In the genomic region with DNA sequence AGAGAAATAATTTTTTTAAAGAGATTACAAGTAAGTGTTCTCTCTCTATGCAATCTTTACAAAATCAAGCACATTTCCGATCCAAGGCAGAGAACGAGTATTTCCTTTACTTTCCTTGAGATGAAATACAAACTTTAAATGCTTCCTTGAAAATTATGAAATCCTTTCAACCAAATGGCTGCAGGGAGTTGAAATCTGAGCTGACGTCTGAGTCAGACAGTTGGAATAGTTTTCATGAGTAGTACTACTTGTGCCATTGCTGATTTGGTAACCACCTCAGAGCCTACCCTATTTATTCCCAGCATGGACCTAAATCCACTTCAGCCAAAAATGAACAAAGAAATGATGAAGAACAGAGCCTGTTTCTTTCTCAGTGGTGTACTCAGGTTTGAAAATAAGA, we compare ENCODE assay signal across 18 cellular contexts.
DNase-seq lines count a peak whose midpoint lies in the region; ATAC-seq and TF ChIP-seq lines count a peak whose summit lies in the region.
"Had no signal": no experiment of that assay in that cellular context is flagged by ENCODE, and none has a peak within 500 bp of the region (broad histone marks: within the 10 kb centered on the region; RNA-seq: fewer than 3 reads in every experiment).

No MANE protein-coding gene starts in this region.

- no peak overlapping the region for H3K27ac ChIP-seq in lung (ENCODE audit: low read depth in 1 of 2, low read length in 1 of 2)
- no peak overlapping the region for H3K27ac ChIP-seq in CD8-positive, alpha-beta memory T cell (ENCODE audit: low read depth, low read length)
- H3K27ac ChIP-seq: BLaER1 treated with 17β-estradiol and CSF1 and Interleukin-3, amounts not matched to agents 10 nM and 100 nM; colonic mucosa had no signal

- no peak overlapping the region for H3K4me3 Mint-ChIP-seq in CD8-positive, alpha-beta memory T cell
- H3K4me3 Mint-ChIP-seq: activated CD8-positive, alpha-beta T cell treated with anti-CD3 and anti-CD28 coated beads, Interleukin-2, amount 10 ng/mL, durations not matched to agents 7 days and 5 days; stimulated activated memory B cell treated with anti-CD40 and anti-IgM and Interleukin-4, amounts not matched to agents 10 μg/mL and 1 μg/mL and 100 μg/mL, for 72 hours had no signal

- TF ChIP-seq CTCF in AG09309 (IDR thresholded peaks at IDR 0.05; ENCODE audit: control insufficient read depth, insufficient read depth, low read depth, low read length, missing control alignments), result no peak
- TF ChIP-seq CTCF in lung (IDR thresholded peaks at IDR 0.05; ENCODE audit: control extremely low read depth, extremely low read depth), result no peak

- H3K4me3 ChIP-seq in AG09309 (ENCODE audit: control insufficient read depth, low read depth, low read length), result no peak overlapping the region
- no peak overlapping the region for H3K4me3 ChIP-seq in lung
- H3K4me3 ChIP-seq in CD8-positive, alpha-beta memory T cell (ENCODE audit: low read length), result no peak overlapping the region
- H3K4me3 ChIP-seq: BLaER1 treated with 17β-estradiol and CSF1 and Interleukin-3, amounts not matched to agents 10 nM and 100 nM; colonic mucosa had no signal

- H3K9me3 Mint-ChIP-seq in CD8-positive, alpha-beta memory T cell, result peaks cover 0 to 2% (median 0%) of the 10 kb centered on the region in 5 donors
- H3K9me3 Mint-ChIP-seq: stimulated activated memory B cell treated with anti-CD40 and anti-IgM and Interleukin-4, amounts not matched to agents 10 μg/mL and 1 μg/mL and 100 μg/mL, for 72 hours had no signal

- POLR2A ChIA-PET in CD8-positive, alpha-beta memory T cell (lab: Charles Lee), result no interaction called here

- ATAC-seq in lung (ENCODE audit: insufficient read depth, low FRiP score) (peak; percentile 84), GM21737 (IDR thresholded peaks at IDR 0.05; ENCODE audit: unreplicated experiment) (no peak), HG03521 (IDR thresholded peaks at IDR 0.05; ENCODE audit: unreplicated experiment) (no peak)
- ATAC-seq: activated CD8-positive, alpha-beta T cell treated with anti-CD3 and anti-CD28 coated beads, Interleukin-2, amount 10 ng/mL, durations not matched to agents 7 days and 5 days; Panc1; stimulated activated memory B cell treated with anti-CD40 and anti-IgM and Interleukin-4, amounts not matched to agents 10 μg/mL and 1 μg/mL and 100 μg/mL, for 72 hours had no signal

- no peaks in the 10 kb centered on the region for H3K4me1 Mint-ChIP-seq in CD8-positive, alpha-beta memory T cell
- H3K4me1 Mint-ChIP-seq: stimulated activated memory B cell treated with anti-CD40 and anti-IgM and Interleukin-4, amounts not matched to agents 10 μg/mL and 1 μg/mL and 100 μg/mL, for 72 hours had no signal

- peaks cover 2 to 11% of the 10 kb centered on the region in 2 donors for H3K27me3 Mint-ChIP-seq in CD8-positive, alpha-beta memory T cell
- H3K27me3 Mint-ChIP-seq: stimulated activated memory B cell treated with anti-CD40 and anti-IgM and Interleukin-4, amounts not matched to agents 10 μg/mL and 1 μg/mL and 100 μg/mL, for 72 hours had no signal

- H3K4me1 ChIP-seq in lung (ENCODE audit: control insufficient read depth in 2 of 2, insufficient read depth in 2 of 2, low read length in 2 of 2), result peaks cover 0 to 1% of the 10 kb centered on the region in 2 donors
- H3K4me1 ChIP-seq in CD8-positive, alpha-beta memory T cell (ENCODE audit: insufficient read depth, low read length), result no peaks in the 10 kb centered on the region
- H3K4me1 ChIP-seq: BLaER1 treated with 17β-estradiol and CSF1 and Interleukin-3, amounts not matched to agents 10 nM and 100 nM; colonic mucosa had no signal

- no peaks in the 10 kb centered on the region for H3K36me3 Mint-ChIP-seq in CD8-positive, alpha-beta memory T cell
- H3K36me3 Mint-ChIP-seq: stimulated activated memory B cell treated with anti-CD40 and anti-IgM and Interleukin-4, amounts not matched to agents 10 μg/mL and 1 μg/mL and 100 μg/mL, for 72 hours had no signal

- peak; percentile 86 for DNase-seq in AG09309 (ENCODE audit: low read depth)
- DNase-seq in HT1080 (ENCODE audit: low read depth), result peak; percentile 69
- peak; percentile 88 for DNase-seq in dedifferentiated amniotic fluid mesenchymal stem cell (ENCODE audit: extremely low spot score)
- DNase-seq in lung (ENCODE audit: low spot score), result peak; percentile 38
- no peak for DNase-seq in CD8-positive, alpha-beta memory T cell
- no peak for DNase-seq in NCI-H82 treated with DMSO at 0.1 percent for 48 hours (lab: John Stamatoyannopoulos, UW; ENCODE audit: unreplicated experiment)
- DNase-seq: activated CD8-positive, alpha-beta T cell treated with anti-CD3 and anti-CD28 coated beads, Interleukin-2, amount 10 ng/mL, durations not matched to agents 7 days and 5 days; activated naive CD4-positive, alpha-beta T cell treated with Interleukin-2 at 50 U/mL for 16 hours; colonic mucosa; mesendoderm; MM.1S; stimulated activated CD4-positive, alpha-beta T cell treated with anti-CD3 and anti-CD28 coated beads, Interleukin-2, amount 100 ng/mL, for 24 hours; T1000 had no signal

- CTCF ChIA-PET in CD8-positive, alpha-beta memory T cell (lab: Charles Lee), result no interaction called here

- peaks cover 9 to 10% of the 10 kb centered on the region in 2 donors for H3K9me3 ChIP-seq in lung (ENCODE audit: control insufficient read depth in 2 of 2, insufficient read depth in 1 of 2, low read length in 1 of 2)
- no peaks in the 10 kb centered on the region for H3K9me3 ChIP-seq in CD8-positive, alpha-beta memory T cell (ENCODE audit: low read length)
- H3K9me3 ChIP-seq: colonic mucosa had no signal

- no peaks in the 10 kb centered on the region for H3K36me3 ChIP-seq in lung (ENCODE audit: control insufficient read depth in 2 of 2, insufficient read depth in 2 of 2, low read length in 2 of 2)
- H3K36me3 ChIP-seq in CD8-positive, alpha-beta memory T cell (ENCODE audit: insufficient read depth, low read length), result no peaks in the 10 kb centered on the region
- H3K36me3 ChIP-seq: BLaER1 treated with 17β-estradiol and CSF1 and Interleukin-3, amounts not matched to agents 10 nM and 100 nM; colonic mucosa had no signal

- H3K27ac Mint-ChIP-seq in CD8-positive, alpha-beta memory T cell, result no peak overlapping the region
- H3K27ac Mint-ChIP-seq: activated CD8-positive, alpha-beta T cell treated with anti-CD3 and anti-CD28 coated beads, Interleukin-2, amount 10 ng/mL, durations not matched to agents 7 days and 5 days; stimulated activated memory B cell treated with anti-CD40 and anti-IgM and Interleukin-4, amounts not matched to agents 10 μg/mL and 1 μg/mL and 100 μg/mL, for 72 hours had no signal

- no peaks in the 10 kb centered on the region for H3K27me3 ChIP-seq in lung (ENCODE audit: control insufficient read depth, insufficient read depth)
- no peaks in the 10 kb centered on the region for H3K27me3 ChIP-seq in CD8-positive, alpha-beta memory T cell (ENCODE audit: insufficient read depth, low read length, poor library complexity, severe bottlenecking)
- H3K27me3 ChIP-seq: BLaER1 treated with 17β-estradiol and CSF1 and Interleukin-3, amounts not matched to agents 10 nM and 100 nM; colonic mucosa had no signal

- 49 to 69% methylated on average over 3 of the region's 3 CpGs for WGBS in lung, 2 donors

Comparison
In these comparisons a context has a peak if more than half of its experiments do, and no peak if none do; other contexts are left out.
1. DNase-seq: peak in AG09309 (single experiment), HT1080 (single experiment), dedifferentiated amniotic fluid mesenchymal stem cell (single experiment) and lung (single experiment); none in CD8-positive, alpha-beta memory T cell (0 of 5) and NCI-H82 treated with DMSO at 0.1 percent for 48 hours (single experiment).